In genomic region chr2:72678036-72678435, GRCh38 we compare ENCODE assay signal across 15 cellular contexts.
A peak's percentile ranks its signal among the peaks of the same experiment; 100 is the strongest.
DNase-seq lines count a peak whose midpoint lies in the region; ATAC-seq and TF ChIP-seq lines count a peak whose summit lies in the region.
"Had no signal": no experiment of that assay in that cellular context is flagged by ENCODE, and none has a peak within 500 bp of the region (broad histone marks: within the 10 kb centered on the region; RNA-seq: fewer than 3 reads in every experiment).

No MANE protein-coding gene starts in this region.

- peaks cover 4% of the 10 kb centered on the region for H3K4me1 Mint-ChIP-seq in endothelial cell (ENCODE audit: unreplicated experiment)
- H3K4me1 Mint-ChIP-seq: activated naive CD8-positive, alpha-beta T cell treated with anti-CD3 and anti-CD28 coated beads for 36 hours; stimulated activated naive CD8-positive, alpha-beta T cell treated with anti-CD3 and anti-CD28 coated beads, Interleukin-15, amount 100 ng/mL, for 72 hours had no signal

- H3K9me3 Mint-ChIP-seq in endothelial cell (ENCODE audit: unreplicated experiment) = no peaks in the 10 kb centered on the region
- H3K9me3 Mint-ChIP-seq: activated naive CD8-positive, alpha-beta T cell treated with anti-CD3 and anti-CD28 coated beads for 36 hours; stimulated activated naive CD8-positive, alpha-beta T cell treated with anti-CD3 and anti-CD28 coated beads, Interleukin-15, amount 100 ng/mL, for 72 hours had no signal

- H3K4me3 Mint-ChIP-seq in endothelial cell (ENCODE audit: unreplicated experiment) = no peak overlapping the region
- H3K4me3 Mint-ChIP-seq: activated naive CD8-positive, alpha-beta T cell treated with anti-CD3 and anti-CD28 coated beads for 36 hours; stimulated activated naive CD8-positive, alpha-beta T cell treated with anti-CD3 and anti-CD28 coated beads, Interleukin-15, amount 100 ng/mL, for 72 hours had no signal

- TF ChIP-seq CTCF in endothelial cell (IDR thresholded peaks at IDR 0.05; ENCODE audit: unreplicated experiment) = no peak

- H3K27ac Mint-ChIP-seq in endothelial cell (ENCODE audit: unreplicated experiment) = no peak overlapping the region
- H3K27ac Mint-ChIP-seq: activated naive CD8-positive, alpha-beta T cell treated with anti-CD3 and anti-CD28 coated beads for 36 hours had no signal

- H3K36me3 Mint-ChIP-seq in endothelial cell (ENCODE audit: low read depth, unreplicated experiment) = no peaks in the 10 kb centered on the region

- DNase-seq in amniotic epithelial cell (ENCODE audit: low read depth) (peak; percentile 5), H4 (ENCODE audit: low spot score) (no peak), globus pallidus (ENCODE audit: low spot score) (no peak), NCI-H1092 treated with DMSO at 0.1 percent for 48 hours (lab: John Stamatoyannopoulos, UW) (no peak), endothelial cell (ENCODE audit: low spot score) (no peak)
- DNase-seq: activated naive CD8-positive, alpha-beta T cell treated with anti-CD3 and anti-CD28 coated beads for 36 hours; IMR-90; NCI-H146; NCI-H69; SHP77; stimulated activated CD4-positive, alpha-beta T cell treated with anti-CD3 and anti-CD28 coated beads, Interleukin-4, amount 100 ng/mL, for 24 hours; stimulated activated naive CD8-positive, alpha-beta T cell treated with anti-CD3 and anti-CD28 coated beads, Interleukin-15, amount 100 ng/mL, for 72 hours had no signal

- no peaks in the 10 kb centered on the region for H3K27me3 Mint-ChIP-seq in endothelial cell (ENCODE audit: unreplicated experiment)
- H3K27me3 Mint-ChIP-seq: activated naive CD8-positive, alpha-beta T cell treated with anti-CD3 and anti-CD28 coated beads for 36 hours; stimulated activated naive CD8-positive, alpha-beta T cell treated with anti-CD3 and anti-CD28 coated beads, Interleukin-15, amount 100 ng/mL, for 72 hours had no signal

- ATAC-seq in GM18508 (IDR thresholded peaks at IDR 0.05; ENCODE audit: insufficient read depth, unreplicated experiment) (peak; percentile 56), GM21367 (IDR thresholded peaks at IDR 0.05; ENCODE audit: unreplicated experiment) (peak; percentile 53), HG03064 (IDR thresholded peaks at IDR 0.05; ENCODE audit: low read depth, unreplicated experiment) (peak; percentile 91)
- ATAC-seq: stimulated activated naive CD8-positive, alpha-beta T cell treated with anti-CD3 and anti-CD28 coated beads, Interleukin-15, amount 100 ng/mL, for 72 hours had no signal
